ENCODE assay signal across 1 cellular context in genomic region chr12:1422604-1423315, GRCh38.
TF ChIP-seq lines count a peak whose summit lies in the region.

No MANE protein-coding gene starts in this region.

TF ChIP-seq in GM23338, 12 proteins besides CTCF, POLR2A, EP300 and RAD21 (continued from another document):
- TF ChIP-seq ZNF462 (CRISPR knock-in tag; IDR thresholded peaks at IDR 0.05) (no peak), ZNF331 (CRISPR knock-in tag; IDR thresholded peaks at IDR 0.05; ENCODE audit: low read depth) (no peak)
